ENCODE assay signal across 17 cellular contexts in genomic region chr1:121459235-121459634, GRCh38.
A peak's percentile ranks its signal among the peaks of the same experiment; 100 is the strongest.
DNase-seq lines count a peak whose midpoint lies in the region; ATAC-seq, FAIRE-seq and TF ChIP-seq lines count a peak whose summit lies in the region.
"Had no signal": no experiment of that assay in that cellular context is flagged by ENCODE, and none has a peak within 500 bp of the region (broad histone marks: within the 10 kb centered on the region; RNA-seq: fewer than 3 reads in every experiment).

No MANE protein-coding gene starts in this region.

- no peak for ATAC-seq in CD4-positive, CD25-positive, alpha-beta regulatory T cell (ENCODE audit: low read depth in 2 of 2)
- ATAC-seq in activated CD8-positive, alpha-beta memory T cell treated with anti-CD3 and anti-CD28 coated beads, Interleukin-2, amount 10 ng/mL, durations not matched to agents 7 days and 5 days, result no peak
- ATAC-seq in GM19397 (IDR thresholded peaks at IDR 0.05; ENCODE audit: unreplicated experiment), result no peak
- ATAC-seq in activated T-cell treated with anti-CD3 and anti-CD28 coated beads, Interleukin-2, amount 50 U/mL, for 72 hours (replicated peaks in 1 of 2), result no peak

- H3K4me3 ChIP-seq in BLaER1, result no peak overlapping the region
- peak overlapping the region; percentile 92 for H3K4me3 ChIP-seq in CD4-positive, CD25-positive, alpha-beta regulatory T cell (ENCODE audit: low read depth, low read length)
- H3K4me3 ChIP-seq in OCI-LY1 (ENCODE audit: low read depth, low read length, poor library complexity, severe bottlenecking), result no peak overlapping the region
- H3K4me3 ChIP-seq: HAP-1 had no signal

- FAIRE-seq in G401.6 (lab: Jason Lieb, UNC), result peak; percentile 74
- FAIRE-seq: H1 had no signal

- no peak overlapping the region for H3K4me3 Mint-ChIP-seq in CD4-positive, CD25-positive, alpha-beta regulatory T cell
- H3K4me3 Mint-ChIP-seq in activated CD8-positive, alpha-beta memory T cell treated with anti-CD3 and anti-CD28 coated beads, Interleukin-2, amount 10 ng/mL, durations not matched to agents 7 days and 5 days, result no peak overlapping the region
- no peak overlapping the region for H3K4me3 Mint-ChIP-seq in activated T-cell treated with anti-CD3 and anti-CD28 coated beads, Interleukin-2, amount 50 U/mL, for 72 hours
- H3K4me3 Mint-ChIP-seq: CD14-positive monocyte had no signal

- peaks cover 6% of the 10 kb centered on the region; the same call in 1 of the 2 replicates for H3F3A ChIP-seq in OCI-LY1 (ENCODE audit: insufficient read depth, low read length)

- H3K36me3 Mint-ChIP-seq in CD4-positive, CD25-positive, alpha-beta regulatory T cell, result no peaks in the 10 kb centered on the region
- H3K36me3 Mint-ChIP-seq in activated CD8-positive, alpha-beta memory T cell treated with anti-CD3 and anti-CD28 coated beads, Interleukin-2, amount 10 ng/mL, durations not matched to agents 7 days and 5 days, result peaks cover 9% of the 10 kb centered on the region
- H3K36me3 Mint-ChIP-seq in activated T-cell treated with anti-CD3 and anti-CD28 coated beads, Interleukin-2, amount 50 U/mL, for 72 hours (ENCODE audit: insufficient read depth in 2 of 2), result peaks cover 0 to 2% of the 10 kb centered on the region in 2 donors
- H3K36me3 Mint-ChIP-seq: CD14-positive monocyte, IgD-negative memory B cell had no signal

- no peaks in the 10 kb centered on the region for H3K27me3 ChIP-seq in BLaER1
- no peaks in the 10 kb centered on the region for H3K27me3 ChIP-seq in CD4-positive, CD25-positive, alpha-beta regulatory T cell (ENCODE audit: control insufficient read depth, insufficient read depth, low read length)
- no peaks in the 10 kb centered on the region for H3K27me3 ChIP-seq in OCI-LY1 (ENCODE audit: insufficient read depth, low read length)

- CTCF ChIA-PET in activated CD8-positive, alpha-beta memory T cell treated with anti-CD3 and anti-CD28 coated beads, Interleukin-2, amount 10 ng/mL, durations not matched to agents 7 days and 5 days (lab: Charles Lee), result interaction anchor here (1.3 kb wide), 1 partner anchor 57 kb away, joined by 6 read pairs; no protein-coding TSS in a partner anchor

- TF ChIP-seq CTCF in OCI-LY1 (IDR thresholded peaks at IDR 0.05; ENCODE audit: low read length), result no peak

- H3K9me3 ChIP-seq in BLaER1 (no peaks in the 10 kb centered on the region), OCI-LY1 (ENCODE audit: low read length) (no peaks in the 10 kb centered on the region)
- no peaks in the 10 kb centered on the region for H3K9me3 ChIP-seq in CD4-positive, CD25-positive, alpha-beta regulatory T cell (ENCODE audit: control insufficient read depth in 2 of 2, low read length in 2 of 2)
- H3K9me3 ChIP-seq: HAP-1 had no signal

- peaks cover 34% of the 10 kb centered on the region for H3K4me1 ChIP-seq in BLaER1
- H3K4me1 ChIP-seq in CD4-positive, CD25-positive, alpha-beta regulatory T cell (ENCODE audit: control insufficient read depth, insufficient read depth, low read length, poor library complexity, severe bottlenecking), result no peaks in the 10 kb centered on the region
- H3K4me1 ChIP-seq in OCI-LY1 (ENCODE audit: insufficient read depth, low read length, severe bottlenecking), result peaks cover 60% of the 10 kb centered on the region
- H3K4me1 ChIP-seq: HAP-1 had no signal

- H3K27ac Mint-ChIP-seq in CD4-positive, CD25-positive, alpha-beta regulatory T cell, result no peak overlapping the region
- no peak overlapping the region for H3K27ac Mint-ChIP-seq in activated CD8-positive, alpha-beta memory T cell treated with anti-CD3 and anti-CD28 coated beads, Interleukin-2, amount 10 ng/mL, durations not matched to agents 7 days and 5 days
- H3K27ac Mint-ChIP-seq in activated T-cell treated with anti-CD3 and anti-CD28 coated beads, Interleukin-2, amount 50 U/mL, for 72 hours, result no peak overlapping the region

- H3K9ac ChIP-seq in BLaER1 (no peak overlapping the region), OCI-LY1 (ENCODE audit: low read length) (peak overlapping the region; percentile 34; the same call in 1 of the 2 replicates)

- H3K9me2 ChIP-seq in OCI-LY1 (ENCODE audit: low read depth, low read length), result no peaks in the 10 kb centered on the region

- H3K27me3 Mint-ChIP-seq in CD4-positive, CD25-positive, alpha-beta regulatory T cell, result no peaks in the 10 kb centered on the region
- peaks cover 3% of the 10 kb centered on the region for H3K27me3 Mint-ChIP-seq in activated CD8-positive, alpha-beta memory T cell treated with anti-CD3 and anti-CD28 coated beads, Interleukin-2, amount 10 ng/mL, durations not matched to agents 7 days and 5 days
- peaks cover 42% of the 10 kb centered on the region for H3K27me3 Mint-ChIP-seq in activated T-cell treated with anti-CD3 and anti-CD28 coated beads, Interleukin-2, amount 50 U/mL, for 72 hours (ENCODE audit: low read depth)
- H3K27me3 Mint-ChIP-seq: B cell had no signal

- H4K20me1 ChIP-seq in BLaER1, result no peaks in the 10 kb centered on the region
- no peaks in the 10 kb centered on the region for H4K20me1 ChIP-seq in OCI-LY1 (ENCODE audit: insufficient read depth, low read length)

- H3K27ac ChIP-seq in BLaER1 (no peak overlapping the region), OCI-LY1 (ENCODE audit: low read depth, low read length, poor library complexity, severe bottlenecking) (peak overlapping the region; percentile 99)
- no peak overlapping the region for H3K27ac ChIP-seq in CD4-positive, CD25-positive, alpha-beta regulatory T cell (ENCODE audit: insufficient read depth, low read length, poor library complexity, severe bottlenecking)

- H2AFZ ChIP-seq in OCI-LY1 (ENCODE audit: low read length), result no peak overlapping the region

- H3K9me3 Mint-ChIP-seq in CD4-positive, CD25-positive, alpha-beta regulatory T cell, result no peaks in the 10 kb centered on the region
- peaks cover 2% of the 10 kb centered on the region for H3K9me3 Mint-ChIP-seq in activated CD8-positive, alpha-beta memory T cell treated with anti-CD3 and anti-CD28 coated beads, Interleukin-2, amount 10 ng/mL, durations not matched to agents 7 days and 5 days (ENCODE audit: low read depth)
- peaks cover 0 to 1% of the 10 kb centered on the region in 2 donors for H3K9me3 Mint-ChIP-seq in activated T-cell treated with anti-CD3 and anti-CD28 coated beads, Interleukin-2, amount 50 U/mL, for 72 hours

- peaks cover 0 to 12% (median 8%) of the 10 kb centered on the region in 4 donors for H3K4me1 Mint-ChIP-seq in CD4-positive, CD25-positive, alpha-beta regulatory T cell
- H3K4me1 Mint-ChIP-seq in activated CD8-positive, alpha-beta memory T cell treated with anti-CD3 and anti-CD28 coated beads, Interleukin-2, amount 10 ng/mL, durations not matched to agents 7 days and 5 days, result peaks cover 14% of the 10 kb centered on the region
- peaks cover 15% of the 10 kb centered on the region for H3K4me1 Mint-ChIP-seq in activated T-cell treated with anti-CD3 and anti-CD28 coated beads, Interleukin-2, amount 50 U/mL, for 72 hours (ENCODE audit: low read depth)

- no peaks in the 10 kb centered on the region for H3K79me2 ChIP-seq in OCI-LY1 (ENCODE audit: insufficient read depth, low read length)

- DNase-seq in CD4-positive, CD25-positive, alpha-beta regulatory T cell, result no peak
- DNase-seq in activated CD8-positive, alpha-beta memory T cell treated with anti-CD3 and anti-CD28 coated beads, Interleukin-2, amount 10 ng/mL, durations not matched to agents 7 days and 5 days, result no peak
- DNase-seq in NCI-H146 treated with DMSO at 0.1 percent for 48 hours (lab: John Stamatoyannopoulos, UW; ENCODE audit: unreplicated experiment), result no peak
- no peak for DNase-seq in activated T-cell treated with anti-CD3 and anti-CD28 coated beads, Interleukin-2, amount 50 U/mL, for 72 hours
- DNase-seq: Calu3, DMS 273 treated with DMSO at 0.1 percent for 48 hours, EL, GDM1 had no signal

- H3K4me2 ChIP-seq in BLaER1, result peak overlapping the region; percentile 45; the same call in 1 of the 2 replicates
- no peak overlapping the region for H3K4me2 ChIP-seq in OCI-LY1 (ENCODE audit: low read length)

- no peaks in the 10 kb centered on the region for H3K36me3 ChIP-seq in BLaER1
- no peaks in the 10 kb centered on the region for H3K36me3 ChIP-seq in CD4-positive, CD25-positive, alpha-beta regulatory T cell (ENCODE audit: control insufficient read depth, insufficient read depth, low read length)
- no peaks in the 10 kb centered on the region for H3K36me3 ChIP-seq in OCI-LY1 (ENCODE audit: insufficient read depth, low read length)
- H3K36me3 ChIP-seq: HAP-1 had no signal
